Comparison of ENCODE assay signal across 17 cellular contexts in the genomic region with DNA sequence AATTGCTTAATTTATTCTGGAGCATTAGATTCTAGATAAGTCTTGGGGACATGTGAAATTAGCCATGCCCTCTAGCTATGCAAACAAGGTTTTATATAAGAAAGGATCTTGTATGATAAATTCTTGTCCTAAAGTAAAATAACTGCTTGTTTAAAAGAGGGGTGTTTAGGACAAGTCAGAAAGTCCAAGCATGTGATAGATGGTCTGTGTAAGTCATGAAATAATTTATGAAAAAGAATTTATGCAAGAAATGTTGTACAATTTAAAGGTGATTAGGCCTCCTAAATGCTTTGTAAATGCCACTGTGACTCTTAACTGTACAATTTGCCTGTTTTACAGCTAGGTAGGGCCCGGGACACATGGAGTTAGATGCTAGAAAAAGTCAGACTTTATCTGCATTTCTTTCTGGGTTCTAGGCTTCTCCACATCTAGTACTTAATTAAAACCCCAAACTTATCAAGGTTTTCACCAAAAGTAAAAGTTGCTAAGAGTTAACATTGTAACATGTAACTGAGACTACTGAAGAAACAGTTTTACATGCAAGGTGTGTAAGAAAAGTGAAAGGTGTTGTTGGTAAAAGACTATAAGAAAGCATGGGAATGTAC. TPM values are rescaled to one million over a fixed set of nuclear protein-coding genes. Genes with fewer than 3 reads are reported as not detected.
DNase-seq lines count a peak whose midpoint lies in the region; ATAC-seq, FAIRE-seq and TF ChIP-seq lines count a peak whose summit lies in the region.
"Had no signal": no experiment of that assay in that cellular context is flagged by ENCODE, and none has a peak within 500 bp of the region (broad histone marks: within the 10 kb centered on the region; RNA-seq: fewer than 3 reads in every experiment).

No MANE protein-coding gene starts in this region.

- TF ChIP-seq POLR2A in GM12892 (IDR thresholded peaks at IDR 0.05; ENCODE audit: low read depth, low read length): no peak

- in situ Hi-C loops in astrocyte of the spinal cord (cut with HindIII; ENCODE audit: low sequenced_read_pairs): no loop called here

- DNase-seq in DMS53 (lab: John Stamatoyannopoulos, UW): peak; percentile 9
- DNase-seq in DMS53 treated with DMSO at 0.1 percent for 48 hours (lab: John Stamatoyannopoulos, UW; ENCODE audit: unreplicated experiment): no peak
- peak; percentile 2 for DNase-seq in MV-4-11 (lab: John Stamatoyannopoulos, UW)
- DNase-seq in astrocyte of the spinal cord (ENCODE audit: low read depth, low spot score): peak; percentile 47
- DNase-seq in NCI-H2227 (lab: John Stamatoyannopoulos, UW; ENCODE audit: unreplicated experiment): no peak
- no peak for DNase-seq in GM12892 (ENCODE audit: insufficient read length)
- DNase-seq: 8988T; activated CD4-positive, alpha-beta T cell treated with anti-CD3 and anti-CD28 coated beads, Interleukin-2, amount 10 ng/mL, durations not matched to agents 7 days and 5 days; activated naive CD4-positive, alpha-beta T cell; C1 segment of cervical spinal cord; left lung; NCI-H1092; nucleus accumbens; tibial artery had no signal

- no peak for ATAC-seq in HG03460 (IDR thresholded peaks at IDR 0.05; ENCODE audit: unreplicated experiment)
- ATAC-seq: foreskin keratinocyte, left lung had no signal

- TF ChIP-seq CTCF in astrocyte of the spinal cord (IDR thresholded peaks at IDR 0.05; ENCODE audit: low read depth, low read length): no peak

- no peak overlapping the region for H3K4me3 ChIP-seq in astrocyte of the spinal cord (ENCODE audit: low read depth, low read length)
- H3K4me3 ChIP-seq: left lung, tibial artery had no signal

- peak; percentile 17 for FAIRE-seq in islet of Langerhans (lab: Jason Lieb, UNC)
- no peak for FAIRE-seq in GM12892 (lab: Jason Lieb, UNC)

RNA-seq across cellular contexts. Expression of a gene that starts 13.2 kb away (rescaled TPM):
- 15.0 TPM for polyA plus RNA-seq in GM12892 (2012; ENCODE audit: missing spikeins)

RNA-seq across cellular contexts. Expression of a gene that starts 13.6 kb away (rescaled TPM):
- 6.8 TPM for polyA plus RNA-seq in GM12892 (2012; ENCODE audit: missing spikeins)

RNA-seq across cellular contexts. Expression of a gene that starts 60.0 kb away (rescaled TPM):
- not detected for polyA plus RNA-seq in GM12892 (2012; ENCODE audit: missing spikeins)

Comparison
In these comparisons a context has a peak if more than half of its experiments do, and no peak if none do; other contexts are left out.
1. DNase-seq: peak in DMS53 (single experiment), MV-4-11 (single experiment) and astrocyte of the spinal cord (single experiment); none in DMS53 treated with DMSO at 0.1 percent for 48 hours (single experiment), NCI-H2227 (single experiment) and GM12892 (single experiment).